ENCODE assay signal across 29 cellular contexts in genomic region chr20:51140671-51141070, GRCh38.
"Had no signal": no experiment of that assay in that cellular context is flagged by ENCODE, and none has a peak within 500 bp of the region (broad histone marks: within the 10 kb centered on the region; RNA-seq: fewer than 3 reads in every experiment).

No MANE protein-coding gene starts in this region.

- H3K9me3 Mint-ChIP-seq: activated CD4-positive, alpha-beta memory T cell treated with anti-CD3 and anti-CD28 coated beads, Interleukin-2, amount 10 ng/mL, durations not matched to agents 7 days and 5 days; activated naive CD4-positive, alpha-beta T cell treated with anti-CD3 and anti-CD28 coated beads, Interleukin-2, amount 10 ng/mL, durations not matched to agents 7 days and 5 days; activated naive CD8-positive, alpha-beta T cell treated with anti-CD3 and anti-CD28 coated beads, Interleukin-2, amount 10 ng/mL, durations not matched to agents 7 days and 5 days; activated T-cell treated with anti-CD3 and anti-CD28 coated beads, Interleukin-2, amount 50 U/mL, for 72 hours; central memory CD8-positive, alpha-beta T cell had no signal

- H3K4me1 Mint-ChIP-seq: activated CD4-positive, alpha-beta memory T cell treated with anti-CD3 and anti-CD28 coated beads, Interleukin-2, amount 10 ng/mL, durations not matched to agents 7 days and 5 days; activated CD4-positive, alpha-beta T cell treated with anti-CD3 and anti-CD28 coated beads, Interleukin-2, amount 10 ng/mL, durations not matched to agents 7 days and 5 days; activated naive CD4-positive, alpha-beta T cell treated with anti-CD3 and anti-CD28 coated beads, Interleukin-2, amount 10 ng/mL, durations not matched to agents 7 days and 5 days; activated naive CD8-positive, alpha-beta T cell treated with anti-CD3 and anti-CD28 coated beads, Interleukin-2, amount 10 ng/mL, durations not matched to agents 7 days and 5 days; central memory CD8-positive, alpha-beta T cell; WTC11 had no signal

- H3K27ac ChIP-seq: ascending aorta, breast epithelium, cardiac muscle cell, gastrocnemius medialis, heart left ventricle had no signal

- H3K4me3 ChIP-seq: ascending aorta, breast epithelium, cardiac muscle cell, gastrocnemius medialis, heart left ventricle had no signal

- DNase-seq: activated CD4-positive, alpha-beta memory T cell treated with anti-CD3 and anti-CD28 coated beads, Interleukin-2, amount 10 ng/mL, durations not matched to agents 7 days and 5 days; activated CD4-positive, alpha-beta T cell treated with anti-CD3 and anti-CD28 coated beads for 1 hour; activated CD4-positive, alpha-beta T cell treated with anti-CD3 and anti-CD28 coated beads for 4 hours; activated CD4-positive, alpha-beta T cell treated with anti-CD3 and anti-CD28 coated beads, Interleukin-2, amount 10 ng/mL, durations not matched to agents 7 days and 5 days; activated CD4-positive, alpha-beta T cell treated with anti-CD3 and anti-CD28 coated beads, Interleukin-2, amount 50 U/mL, for 4 hours; activated CD8-positive, alpha-beta memory T cell treated with anti-CD3 and anti-CD28 coated beads, Interleukin-2, amount 50 U/mL, for 48 hours; activated gamma-delta T cell; activated naive CD4-positive, alpha-beta T cell; activated naive CD4-positive, alpha-beta T cell treated with anti-CD3 and anti-CD28 coated beads, Interleukin-2, amount 10 ng/mL, durations not matched to agents 7 days and 5 days; activated naive CD8-positive, alpha-beta T cell treated with anti-CD3 and anti-CD28 coated beads, Interleukin-2, amount 10 ng/mL, durations not matched to agents 7 days and 5 days; activated T-cell treated with anti-CD3 and anti-CD28 coated beads for 4 hours; activated T-cell treated with anti-CD3 and anti-CD28 coated beads, Interleukin-2, amount 50 U/mL, for 24 hours; activated T-cell treated with anti-CD3 and anti-CD28 coated beads, Interleukin-2, amount 50 U/mL, for 72 hours; cortex of kidney; dermis blood vessel endothelial cell; effector CD8-positive, alpha-beta T cell; foreskin fibroblast; gastrocnemius medialis; glutamatergic neuron; heart left ventricle; T-helper 2 cell had no signal

- H3K27ac Mint-ChIP-seq: activated CD4-positive, alpha-beta memory T cell treated with anti-CD3 and anti-CD28 coated beads, Interleukin-2, amount 10 ng/mL, durations not matched to agents 7 days and 5 days; activated CD4-positive, alpha-beta T cell treated with anti-CD3 and anti-CD28 coated beads, Interleukin-2, amount 10 ng/mL, durations not matched to agents 7 days and 5 days; activated naive CD4-positive, alpha-beta T cell treated with anti-CD3 and anti-CD28 coated beads, Interleukin-2, amount 10 ng/mL, durations not matched to agents 7 days and 5 days; activated naive CD4-positive, alpha-beta T cell treated with anti-CD3 and anti-CD28 coated beads, Interleukin-2, amount 50 U/mL, for 72 hours; activated naive CD8-positive, alpha-beta T cell treated with anti-CD3 and anti-CD28 coated beads, Interleukin-2, amount 10 ng/mL, durations not matched to agents 7 days and 5 days; activated T-cell treated with anti-CD3 and anti-CD28 coated beads, Interleukin-2, amount 50 U/mL, for 24 hours; activated T-cell treated with anti-CD3 and anti-CD28 coated beads, Interleukin-2, amount 50 U/mL, for 72 hours; brain; WTC11 had no signal

- H3K4me1 ChIP-seq: ascending aorta, breast epithelium, gastrocnemius medialis, heart left ventricle had no signal

- H3K36me3 ChIP-seq: ascending aorta, breast epithelium, cardiac muscle cell, gastrocnemius medialis, heart left ventricle had no signal

- ATAC-seq: activated naive CD4-positive, alpha-beta T cell treated with anti-CD3 and anti-CD28 coated beads, Interleukin-2, amount 50 U/mL, for 72 hours; activated T-cell treated with anti-CD3 and anti-CD28 coated beads, Interleukin-2, amount 50 U/mL, for 72 hours; esophagus mucosa; gastrocnemius medialis; heart left ventricle; WTC11 had no signal

- H3K36me3 Mint-ChIP-seq: activated naive CD4-positive, alpha-beta T cell treated with anti-CD3 and anti-CD28 coated beads, Interleukin-2, amount 10 ng/mL, durations not matched to agents 7 days and 5 days; activated naive CD8-positive, alpha-beta T cell treated with anti-CD3 and anti-CD28 coated beads, Interleukin-2, amount 10 ng/mL, durations not matched to agents 7 days and 5 days had no signal

- H3K27me3 ChIP-seq: ascending aorta, breast epithelium, cardiac muscle cell had no signal

- H3K4me3 Mint-ChIP-seq: activated CD4-positive, alpha-beta memory T cell treated with anti-CD3 and anti-CD28 coated beads, Interleukin-2, amount 10 ng/mL, durations not matched to agents 7 days and 5 days; activated CD4-positive, alpha-beta T cell treated with anti-CD3 and anti-CD28 coated beads, Interleukin-2, amount 10 ng/mL, durations not matched to agents 7 days and 5 days; activated naive CD4-positive, alpha-beta T cell treated with anti-CD3 and anti-CD28 coated beads, Interleukin-2, amount 10 ng/mL, durations not matched to agents 7 days and 5 days; activated naive CD8-positive, alpha-beta T cell treated with anti-CD3 and anti-CD28 coated beads, Interleukin-2, amount 10 ng/mL, durations not matched to agents 7 days and 5 days; activated T-cell treated with anti-CD3 and anti-CD28 coated beads, Interleukin-2, amount 50 U/mL, for 24 hours; activated T-cell treated with anti-CD3 and anti-CD28 coated beads, Interleukin-2, amount 50 U/mL, for 72 hours; brain; central memory CD8-positive, alpha-beta T cell; WTC11 had no signal

- H3K9me3 ChIP-seq: ascending aorta, gastrocnemius medialis had no signal
